21 cellular contexts compared by ENCODE assay signal in genomic region chr6:99177736-99178135, GRCh38.
DNase-seq lines count a peak whose midpoint lies in the region; ATAC-seq, FAIRE-seq and TF ChIP-seq lines count a peak whose summit lies in the region.
"Had no signal": no experiment of that assay in that cellular context is flagged by ENCODE, and none has a peak within 500 bp of the region (broad histone marks: within the 10 kb centered on the region; RNA-seq: fewer than 3 reads in every experiment).

No MANE protein-coding gene starts in this region.

- H3K27ac Mint-ChIP-seq in MCF 10A (ENCODE audit: low read depth, unreplicated experiment): no peak overlapping the region
- H3K27ac Mint-ChIP-seq: B cell; CD4-positive, CD25-positive, alpha-beta regulatory T cell; CD8-positive, alpha-beta T cell had no signal

- no peak for DNase-seq in mammary epithelial cell
- no peak for DNase-seq in MCF 10A (ENCODE audit: unreplicated experiment)
- DNase-seq in bronchial epithelial cell (ENCODE audit: low read depth): peak; percentile 15
- peak; percentile 58 to 78 for DNase-seq in trophoblast cell
- DNase-seq: CD4-positive, CD25-positive, alpha-beta regulatory T cell; CD8-positive, alpha-beta T cell; DMS 273 treated with DMSO at 0.1 percent for 48 hours; DMS79; EL; GDM1; GM23248; H7; HCEC 1CT had no signal

- in situ Hi-C loops in mammary epithelial cell (cut with MboI; ENCODE audit: low sequenced_read_pairs in 2 of 2): no loop called here

- no peak overlapping the region for H2BK120ac ChIP-seq in trophoblast cell (ENCODE audit: insufficient read depth, low read length, poor library complexity)

- H4K91ac ChIP-seq in trophoblast cell (ENCODE audit: low read depth, low read length): no peak overlapping the region

- no peak overlapping the region for H3K4me3 Mint-ChIP-seq in MCF 10A (ENCODE audit: unreplicated experiment)
- H3K4me3 Mint-ChIP-seq: B cell; CD4-positive, CD25-positive, alpha-beta regulatory T cell; CD8-positive, alpha-beta T cell had no signal

- H3K23ac ChIP-seq in trophoblast cell (ENCODE audit: low read length): no peak overlapping the region

- H3K79me1 ChIP-seq in trophoblast cell (ENCODE audit: low read length): no peaks in the 10 kb centered on the region

- H2BK5ac ChIP-seq in trophoblast cell (ENCODE audit: low read depth, low read length, poor library complexity): no peak overlapping the region

- H3K36me3 Mint-ChIP-seq in MCF 10A (ENCODE audit: insufficient read depth, unreplicated experiment): no peaks in the 10 kb centered on the region
- H3K36me3 Mint-ChIP-seq: CD4-positive, CD25-positive, alpha-beta regulatory T cell; CD8-positive, alpha-beta T cell had no signal

- H3K27me3 ChIP-seq in mammary epithelial cell (ENCODE audit: insufficient read depth, low read length) (no peaks in the 10 kb centered on the region), bronchial epithelial cell (ENCODE audit: control insufficient read depth, insufficient read depth, low read length) (no peaks in the 10 kb centered on the region), trophoblast cell (ENCODE audit: insufficient read depth, low read length) (no peaks in the 10 kb centered on the region)
- H3K27me3 ChIP-seq: BLaER1 had no signal

- no peak overlapping the region for H2BK12ac ChIP-seq in trophoblast cell (ENCODE audit: low read length)

- H3K27me3 Mint-ChIP-seq in MCF 10A (ENCODE audit: insufficient read depth, unreplicated experiment): peaks cover 9% of the 10 kb centered on the region
- H3K27me3 Mint-ChIP-seq: B cell; CD4-positive, CD25-positive, alpha-beta regulatory T cell had no signal

- H2AFZ ChIP-seq in mammary epithelial cell (ENCODE audit: low read depth, low read length): no peak overlapping the region
- no peak overlapping the region for H2AFZ ChIP-seq in trophoblast cell (ENCODE audit: insufficient read depth, low read length, poor library complexity)
- H2AFZ ChIP-seq: GM23248 had no signal

- H4K12ac ChIP-seq in trophoblast cell (ENCODE audit: low read depth, low read length): no peak overlapping the region

- no peak for ATAC-seq in HG03354 (IDR thresholded peaks at IDR 0.05; ENCODE audit: poor library complexity, severe bottlenecking, unreplicated experiment)
- ATAC-seq in HG02798 (IDR thresholded peaks at IDR 0.05; ENCODE audit: poor library complexity, unreplicated experiment): no peak
- ATAC-seq: CD8-positive, alpha-beta T cell; GM12878 had no signal

- CTCF ChIA-PET in mammary epithelial cell (lab: Charles Lee; ENCODE audit: low non-redundant PET): no interaction called here
- CTCF ChIA-PET in MCF 10A (lab: Yijun Ruan, JAX): interaction anchor here (0.7 kb wide), 1 partner anchor 30 kb away, joined by 5 read pairs; no protein-coding TSS in a partner anchor

- no peaks in the 10 kb centered on the region for H3K79me2 ChIP-seq in mammary epithelial cell (ENCODE audit: insufficient read depth, low read length)
- no peaks in the 10 kb centered on the region for H3K79me2 ChIP-seq in trophoblast cell (ENCODE audit: control insufficient read depth, insufficient read depth, low read length, poor library complexity)

- no peaks in the 10 kb centered on the region for H4K20me1 ChIP-seq in mammary epithelial cell (ENCODE audit: insufficient read depth, low read length)
- H4K20me1 ChIP-seq: BLaER1 had no signal

- BruUV-seq in mammary epithelial cell (replicated peaks; lab: Mats Ljungman, UMichigan) (no TSS peak), MCF 10A (replicated peaks; lab: Mats Ljungman, UMichigan) (no TSS peak)

- H3K9me3 ChIP-seq in mammary epithelial cell (replicated peaks; ENCODE audit: insufficient read depth, low read length) (peaks cover 9% of the 10 kb centered on the region), trophoblast cell (ENCODE audit: insufficient read depth, low read depth, low read length) (no peaks in the 10 kb centered on the region)

- H3K4ac ChIP-seq in trophoblast cell (ENCODE audit: low read depth, low read length): no peak overlapping the region

- H3K4me1 Mint-ChIP-seq in MCF 10A (ENCODE audit: insufficient read depth, unreplicated experiment): no peaks in the 10 kb centered on the region
- H3K4me1 Mint-ChIP-seq: B cell; CD4-positive, CD25-positive, alpha-beta regulatory T cell had no signal

- intact Hi-C loops in mammary epithelial cell (cut with micrococcal nuclease) (no loop called here), MCF 10A (cut with micrococcal nuclease) (no loop called here)

- no peak overlapping the region for H3K18ac ChIP-seq in trophoblast cell (ENCODE audit: low read length)

- TF ChIP-seq CTCF in mammary epithelial cell (conservative IDR thresholded peaks at IDR 0.05 in 1 of 2, IDR thresholded peaks at IDR 0.05 in 1 of 2; ENCODE audit: extremely low read depth in 1 of 2, insufficient read depth in 1 of 2, low read depth in 1 of 2, low read length in 2 of 2) (no peak), MCF 10A (IDR thresholded peaks at IDR 0.05; ENCODE audit: unreplicated experiment) (no peak), bronchial epithelial cell (IDR thresholded peaks at IDR 0.05; ENCODE audit: insufficient read depth, low read length, severe bottlenecking) (no peak)

- no peak for FAIRE-seq in bronchial epithelial cell (lab: Jason Lieb, UNC)
- FAIRE-seq: A204.1 had no signal

- H3K36me3 ChIP-seq in mammary epithelial cell (ENCODE audit: insufficient read depth, low read length) (no peaks in the 10 kb centered on the region), bronchial epithelial cell (ENCODE audit: control insufficient read depth, insufficient read depth, low read length) (no peaks in the 10 kb centered on the region), trophoblast cell (ENCODE audit: control insufficient read depth in 1 of 2, insufficient read depth in 2 of 2, low read length in 2 of 2) (no peaks in the 10 kb centered on the region)
- H3K36me3 ChIP-seq: BLaER1 had no signal

- H3K9me3 Mint-ChIP-seq in MCF 10A (ENCODE audit: unreplicated experiment): peaks cover 13% of the 10 kb centered on the region

- H3K14ac ChIP-seq in trophoblast cell (ENCODE audit: low read length): no peak overlapping the region

- no peak overlapping the region for H4K8ac ChIP-seq in trophoblast cell (ENCODE audit: low read depth, low read length)

- H3K4me3 ChIP-seq in mammary epithelial cell (replicated peaks in 1 of 3; ENCODE audit: insufficient read depth in 1 of 3, low read depth in 2 of 3, low read length in 3 of 3): no peak overlapping the region
- H3K4me3 ChIP-seq in bronchial epithelial cell (ENCODE audit: low read depth, low read length): no peak overlapping the region
- H3K4me3 ChIP-seq in trophoblast cell (ENCODE audit: low read depth, low read length): no peak overlapping the region
- H3K4me3 ChIP-seq: BLaER1, GM12878, GM23248 had no signal

- peak overlapping the region; percentile 51 for H3K4me2 ChIP-seq in mammary epithelial cell (ENCODE audit: insufficient read depth, low read depth, low read length)
- H3K4me2 ChIP-seq in trophoblast cell (ENCODE audit: low read length): no peak overlapping the region
- H3K4me2 ChIP-seq: BLaER1 had no signal

- no peak overlapping the region for H3K9ac ChIP-seq in mammary epithelial cell (ENCODE audit: insufficient read depth, low read length)
- H3K9ac ChIP-seq in trophoblast cell (ENCODE audit: low read length): no peak overlapping the region
- H3K9ac ChIP-seq: BLaER1, GM23248 had no signal

- H3K4me1 ChIP-seq in mammary epithelial cell (ENCODE audit: insufficient read depth, low read length): peaks cover 7% of the 10 kb centered on the region
- no peaks in the 10 kb centered on the region for H3K4me1 ChIP-seq in trophoblast cell (ENCODE audit: control insufficient read depth in 1 of 2, insufficient read depth in 2 of 2, low read length in 2 of 2)
- H3K4me1 ChIP-seq: BLaER1 had no signal

- dilution Hi-C loops in mammary epithelial cell (cut with HindIII; ENCODE audit: low sequenced_read_pairs): no loop called here

- POLR2A ChIA-PET in MCF 10A (lab: Yijun Ruan, JAX): no interaction called here

- H3K27ac ChIP-seq in mammary epithelial cell (ENCODE audit: insufficient read depth, low read depth, low read length) (no peak overlapping the region), trophoblast cell (ENCODE audit: low read depth, low read length) (no peak overlapping the region)
- H3K27ac ChIP-seq: 22Rv1, BLaER1, C4-2B, GM23248 had no signal

- no peak overlapping the region for H2AK5ac ChIP-seq in trophoblast cell (ENCODE audit: low read length)

- WGBS in mammary epithelial cell (ENCODE audit: low coverage, missing lambda C conversion rate): 92% methylated on average over 2 of the region's 2 CpGs
- WGBS in trophoblast cell (ENCODE audit: extremely low coverage, insufficient coverage, insufficient read length): no CpG with 5 or more reads among the region's 2 CpGs

Comparison
In these comparisons a context has a peak if more than half of its experiments do, and no peak if none do; other contexts are left out.
1. DNase-seq: peak in bronchial epithelial cell (single experiment) and trophoblast cell (2 of 2); none in mammary epithelial cell (single experiment) and MCF 10A (single experiment).